8 cellular contexts compared by ENCODE assay signal in genomic region chr19:51593138-51593890, GRCh38. TPM values are rescaled to one million over a fixed set of nuclear protein-coding genes. Genes with fewer than 3 reads are reported as not detected.
DNase-seq lines count a peak whose midpoint lies in the region; ATAC-seq and TF ChIP-seq lines count a peak whose summit lies in the region.

No MANE protein-coding gene starts in this region.

- intact Hi-C loops in lower leg skin (cut with DNase I; ENCODE audit: low total_unique reads): no loop called here

- peak overlapping the region; percentile 96 for H3K4me3 Mint-ChIP-seq in activated naive CD4-positive, alpha-beta T cell treated with anti-CD3 and anti-CD28 coated beads, Interleukin-2, amount 50 U/mL, for 24 hours
- peak overlapping the region; percentile 93 for H3K4me3 Mint-ChIP-seq in type B pancreatic cell

- peaks cover 19% of the 10 kb centered on the region for H3K4me1 Mint-ChIP-seq in activated naive CD4-positive, alpha-beta T cell treated with anti-CD3 and anti-CD28 coated beads, Interleukin-2, amount 50 U/mL, for 24 hours
- peaks cover 10% of the 10 kb centered on the region for H3K4me1 Mint-ChIP-seq in type B pancreatic cell (ENCODE audit: unreplicated experiment)

- H3K36me3 Mint-ChIP-seq in activated naive CD4-positive, alpha-beta T cell treated with anti-CD3 and anti-CD28 coated beads, Interleukin-2, amount 50 U/mL, for 24 hours: peaks cover 8% of the 10 kb centered on the region
- peaks cover 10% of the 10 kb centered on the region for H3K36me3 Mint-ChIP-seq in type B pancreatic cell

- peak overlapping the region; percentile 62 for H3K27ac Mint-ChIP-seq in activated naive CD4-positive, alpha-beta T cell treated with anti-CD3 and anti-CD28 coated beads, Interleukin-2, amount 50 U/mL, for 24 hours
- H3K27ac Mint-ChIP-seq in type B pancreatic cell: peak overlapping the region; percentile 82

- H3K4me3 ChIP-seq in lower leg skin (ENCODE audit: low read depth, poor library complexity, severe bottlenecking): peak overlapping the region; percentile 31

- H3K9me3 Mint-ChIP-seq in activated naive CD4-positive, alpha-beta T cell treated with anti-CD3 and anti-CD28 coated beads, Interleukin-2, amount 50 U/mL, for 24 hours: peaks cover 15% of the 10 kb centered on the region
- no peaks in the 10 kb centered on the region for H3K9me3 Mint-ChIP-seq in type B pancreatic cell

- no peak for ATAC-seq in HG02973 (IDR thresholded peaks at IDR 0.05; ENCODE audit: unreplicated experiment)

- WGBS in lower leg skin, 2 donors: 26 to 28% methylated on average over 10 of the region's 10 CpGs

- DNase-seq in activated naive CD4-positive, alpha-beta T cell treated with anti-CD3 and anti-CD28 coated beads, Interleukin-2, amount 50 U/mL, for 16 hours: no peak
- DNase-seq in lower leg skin (ENCODE audit: low spot score in 2 of 2) (no peak), type B pancreatic cell (ENCODE audit: extremely low spot score, unreplicated experiment) (no peak), NCI-H2107 (lab: John Stamatoyannopoulos, UW) (no peak), CD1c-positive myeloid dendritic cell (ENCODE audit: extremely low spot score) (no peak)

- peak overlapping the region; percentile 91 for H3K27ac ChIP-seq in angular gyrus (ENCODE audit: low read depth, low read length)

- TF ChIP-seq CTCF in lower leg skin (IDR thresholded peaks at IDR 0.05): no peak
- TF ChIP-seq CTCF in type B pancreatic cell (conservative IDR thresholded peaks at IDR 0.05): no peak

- TF ChIP-seq POLR2A in lower leg skin (IDR thresholded peaks at IDR 0.05): no peak

- H3K27me3 Mint-ChIP-seq in activated naive CD4-positive, alpha-beta T cell treated with anti-CD3 and anti-CD28 coated beads, Interleukin-2, amount 50 U/mL, for 24 hours: peaks cover 10% of the 10 kb centered on the region
- H3K27me3 Mint-ChIP-seq in type B pancreatic cell: no peaks in the 10 kb centered on the region

RNA-seq across cellular contexts. Expression of gene ZNF175, which starts 22.2 kb away (rescaled TPM):
- total RNA-seq in lower leg skin: 1 to 10 TPM; 2.0 to 5.3 (median 2.5) TPM
- 7.9 and 14.0 TPM in 2 replicates for total RNA-seq in type B pancreatic cell (ENCODE audit: low replicate concordance)

RNA-seq across cellular contexts. Expression of gene SIGLEC5, which starts 36.9 kb away (rescaled TPM):
- total RNA-seq in lower leg skin (under 1 TPM in 2 of 4 donors, not detected in 2; 0.72 to 0.76 TPM), type B pancreatic cell (ENCODE audit: low replicate concordance) (not detected in 2 replicates)

RNA-seq across cellular contexts. Expression of gene SIGLEC14, which starts 53.3 kb away (rescaled TPM):
- total RNA-seq in lower leg skin (1 to 10 TPM in 1 of 4 donors, under 1 TPM in 1, not detected in 2; 0.84 to 1.0 TPM), type B pancreatic cell (ENCODE audit: low replicate concordance) (not detected in 2 replicates)
